In genomic region chr9:10272830-10273229, GRCh38 we compare ENCODE assay signal across 28 cellular contexts.
"Had no signal": no experiment of that assay in that cellular context is flagged by ENCODE, and none has a peak within 500 bp of the region (broad histone marks: within the 10 kb centered on the region; RNA-seq: fewer than 3 reads in every experiment).

No MANE protein-coding gene starts in this region.

- H3K4me3 ChIP-seq: stomach, suprapubic skin, testis, thoracic aorta, thyroid gland, tibial artery, tibial nerve, transverse colon, upper lobe of left lung, upper lobe of right lung, uterus, vagina had no signal

- H3K4me1 ChIP-seq: stomach, suprapubic skin, testis, transverse colon, upper lobe of left lung, uterus, vagina had no signal

- H3K9me3 Mint-ChIP-seq: stimulated activated memory B cell treated with anti-CD40 and anti-IgM and Interleukin-4, amounts not matched to agents 10 μg/mL and 1 μg/mL and 100 μg/mL, for 72 hours; stimulated activated naive B cell treated with anti-CD40 and anti-IgM and Interleukin-4, amounts not matched to agents 10 μg/mL and 1 μg/mL and 100 μg/mL, for 72 hours; type B pancreatic cell had no signal

- H3K4me1 Mint-ChIP-seq: stimulated activated effector memory CD8-positive, alpha-beta T cell treated with anti-CD3 and anti-CD28 coated beads, Interleukin-12 subunit alpha, Interleukin-12 subunit beta, amount 100 ng/mL, for 72 hours; stimulated activated memory B cell treated with anti-CD40 and anti-IgM and Interleukin-4, amounts not matched to agents 10 μg/mL and 1 μg/mL and 100 μg/mL, for 72 hours; stimulated activated naive B cell treated with anti-CD40 and anti-IgM and Interleukin-4, amounts not matched to agents 10 μg/mL and 1 μg/mL and 100 μg/mL, for 72 hours; stimulated activated naive CD8-positive, alpha-beta T cell treated with anti-CD3 and anti-CD28 coated beads, Interleukin-15, amount 100 ng/mL, for 72 hours had no signal

- H3K36me3 Mint-ChIP-seq: stimulated activated effector memory CD8-positive, alpha-beta T cell treated with anti-CD3 and anti-CD28 coated beads, Interleukin-12 subunit alpha, Interleukin-12 subunit beta, amount 100 ng/mL, for 72 hours; stimulated activated memory B cell treated with anti-CD40 and anti-IgM and Interleukin-4, amounts not matched to agents 10 μg/mL and 1 μg/mL and 100 μg/mL, for 72 hours; stimulated activated naive B cell treated with anti-CD40 and anti-IgM and Interleukin-4, amounts not matched to agents 10 μg/mL and 1 μg/mL and 100 μg/mL, for 72 hours; type B pancreatic cell had no signal

- H3K27me3 Mint-ChIP-seq: stimulated activated memory B cell treated with anti-CD40 and anti-IgM and Interleukin-4, amounts not matched to agents 10 μg/mL and 1 μg/mL and 100 μg/mL, for 72 hours; stimulated activated naive B cell treated with anti-CD40 and anti-IgM and Interleukin-4, amounts not matched to agents 10 μg/mL and 1 μg/mL and 100 μg/mL, for 72 hours; stimulated activated naive CD8-positive, alpha-beta T cell treated with anti-CD3 and anti-CD28 coated beads, Interleukin-15, amount 100 ng/mL, for 72 hours; stimulated activated naive CD8-positive, alpha-beta T cell treated with anti-CD3 and anti-CD28 coated beads, Interleukin-15, Interleukin-2, amounts not matched to agents 100 ng/mL and 50 ng/mL, for 24 hours; type B pancreatic cell had no signal

- H3K4me3 Mint-ChIP-seq: stimulated activated effector memory CD8-positive, alpha-beta T cell treated with anti-CD3 and anti-CD28 coated beads, Interleukin-12 subunit alpha, Interleukin-12 subunit beta, amount 100 ng/mL, for 72 hours; stimulated activated memory B cell treated with anti-CD40 and anti-IgM and Interleukin-4, amounts not matched to agents 10 μg/mL and 1 μg/mL and 100 μg/mL, for 72 hours; stimulated activated naive B cell treated with anti-CD40 and anti-IgM and Interleukin-4, amounts not matched to agents 10 μg/mL and 1 μg/mL and 100 μg/mL, for 72 hours; stimulated activated naive CD8-positive, alpha-beta T cell treated with anti-CD3 and anti-CD28 coated beads, Interleukin-15, amount 100 ng/mL, for 72 hours; stimulated activated naive CD8-positive, alpha-beta T cell treated with anti-CD3 and anti-CD28 coated beads, Interleukin-15, Interleukin-2, amounts not matched to agents 100 ng/mL and 50 ng/mL, for 24 hours; type B pancreatic cell had no signal

- H3K27ac Mint-ChIP-seq: stimulated activated effector memory CD8-positive, alpha-beta T cell treated with anti-CD3 and anti-CD28 coated beads, Interleukin-12 subunit alpha, Interleukin-12 subunit beta, amount 100 ng/mL, for 72 hours; stimulated activated memory B cell treated with anti-CD40 and anti-IgM and Interleukin-4, amounts not matched to agents 10 μg/mL and 1 μg/mL and 100 μg/mL, for 72 hours; stimulated activated naive B cell treated with anti-CD40 and anti-IgM and Interleukin-4, amounts not matched to agents 10 μg/mL and 1 μg/mL and 100 μg/mL, for 72 hours; stimulated activated naive CD8-positive, alpha-beta T cell treated with anti-CD3 and anti-CD28 coated beads, Interleukin-15, amount 100 ng/mL, for 72 hours; stimulated activated naive CD8-positive, alpha-beta T cell treated with anti-CD3 and anti-CD28 coated beads, Interleukin-15, Interleukin-2, amounts not matched to agents 100 ng/mL and 50 ng/mL, for 24 hours; type B pancreatic cell had no signal

- H3K27ac ChIP-seq: stomach, suprapubic skin, testis, thoracic aorta, tibial artery, tibial nerve, transverse colon, upper lobe of left lung, upper lobe of right lung, uterus, vagina had no signal

- H3K9me3 ChIP-seq: stomach, suprapubic skin, testis, thoracic aorta, thyroid gland, tibial artery, tibial nerve, transverse colon, upper lobe of left lung, upper lobe of right lung, uterus, vagina had no signal

- H3K36me3 ChIP-seq: stomach, suprapubic skin, thoracic aorta, thyroid gland, tibial artery, tibial nerve, transverse colon, upper lobe of left lung, upper lobe of right lung, uterus, vagina had no signal

- DNase-seq: stimulated activated CD4-positive, alpha-beta T cell treated with anti-CD3 and anti-CD28 coated beads, Interleukin-2, amount 100 ng/mL, for 48 hours; stimulated activated CD4-positive, alpha-beta T cell treated with anti-CD3 and anti-CD28 coated beads, Interleukin-4, amount 100 ng/mL, for 1 hour; stimulated activated CD4-positive, alpha-beta T cell treated with anti-CD3 and anti-CD28 coated beads, Interleukin-4, amount 100 ng/mL, for 24 hours; stimulated activated CD4-positive, alpha-beta T cell treated with anti-CD3 and anti-CD28 coated beads, Interleukin-4, amount 100 ng/mL, for 4 hours; stimulated activated CD8-positive, alpha-beta memory T cell treated with anti-CD3 and anti-CD28 coated beads, Interleukin-4, amount 100 ng/mL, for 48 hours; stimulated activated naive B cell treated with anti-CD40 and anti-IgM and Interleukin-4, amounts not matched to agents 10 μg/mL and 1 μg/mL and 100 μg/mL, for 72 hours; stimulated activated naive CD4-positive, alpha-beta T cell; stimulated activated naive CD4-positive, alpha-beta T cell treated with Interleukin-2 at 50 U/mL for 16 hours; stimulated activated naive CD8-positive, alpha-beta T cell treated with anti-CD3 and anti-CD28 coated beads, Interleukin-15, amount 100 ng/mL, for 72 hours; stimulated activated naive CD8-positive, alpha-beta T cell treated with anti-CD3 and anti-CD28 coated beads, Interleukin-15, Interleukin-2, amounts not matched to agents 100 U/mL and 50 U/mL, for 24 hours; stomach; substantia nigra; testis; thyroid gland; tibial artery; transverse colon; trophoblast cell; upper lobe of left lung; upper lobe of right lung; uterus had no signal

- ATAC-seq: stimulated activated effector memory CD8-positive, alpha-beta T cell treated with anti-CD3 and anti-CD28 coated beads, Interleukin-12 subunit alpha, Interleukin-12 subunit beta, amount 100 ng/mL, for 72 hours; stimulated activated memory B cell treated with anti-CD40 and anti-IgM and Interleukin-4, amounts not matched to agents 10 μg/mL and 1 μg/mL and 100 μg/mL, for 72 hours; stimulated activated naive B cell treated with anti-CD40 and anti-IgM and Interleukin-4, amounts not matched to agents 10 μg/mL and 1 μg/mL and 100 μg/mL, for 72 hours; stimulated activated naive CD8-positive, alpha-beta T cell treated with anti-CD3 and anti-CD28 coated beads, Interleukin-15, amount 100 ng/mL, for 72 hours; stimulated activated naive CD8-positive, alpha-beta T cell treated with anti-CD3 and anti-CD28 coated beads, Interleukin-15, Interleukin-2, amounts not matched to agents 100 U/mL and 50 U/mL, for 24 hours; upper lobe of right lung had no signal

- H3K27me3 ChIP-seq: stomach, suprapubic skin, testis, thyroid gland, tibial artery, tibial nerve, transverse colon, upper lobe of left lung, upper lobe of right lung, uterus, vagina had no signal
